In the genomic region with DNA sequence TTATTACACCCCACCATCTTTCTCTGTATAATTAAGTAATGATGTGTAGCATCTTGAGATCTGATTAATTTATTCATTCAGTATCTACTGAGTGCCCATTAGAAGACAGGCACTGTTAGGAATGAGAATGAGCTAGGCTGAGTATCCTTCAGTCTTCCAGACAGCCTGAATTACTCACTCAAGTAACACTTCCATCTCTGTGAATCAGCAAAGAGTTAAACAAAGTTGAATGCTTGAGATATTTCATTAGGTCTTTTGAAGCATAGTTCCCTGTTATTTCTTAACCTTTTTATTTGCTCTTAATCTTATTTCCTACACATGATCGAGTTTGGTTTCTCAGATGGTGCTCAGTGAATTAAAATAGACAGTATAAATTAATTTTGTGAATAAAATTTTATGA, we compare ENCODE assay signal across 25 cellular contexts.
DNase-seq lines count a peak whose midpoint lies in the region; ATAC-seq and TF ChIP-seq lines count a peak whose summit lies in the region.
"Had no signal": no experiment of that assay in that cellular context is flagged by ENCODE, and none has a peak within 500 bp of the region (broad histone marks: within the 10 kb centered on the region; RNA-seq: fewer than 3 reads in every experiment).

No MANE protein-coding gene starts in this region.

- H3K36me3 Mint-ChIP-seq in type B pancreatic cell: peaks cover 13% of the 10 kb centered on the region
- H3K36me3 Mint-ChIP-seq: activated naive CD4-positive, alpha-beta T cell treated with anti-CD3 and anti-CD28 coated beads, Interleukin-2, amount 50 U/mL, for 24 hours; natural killer cell treated with Interleukin-12 subunit alpha and Interleukin-12 subunit beta and Interleukin-15 and Interleukin-18, amount 100 ng/mL, for 72 hours had no signal

- H3K4me2 ChIP-seq in IMR-90 (ENCODE audit: low read depth, low read length): no peak overlapping the region

- no peak overlapping the region for H3K4ac ChIP-seq in IMR-90 (ENCODE audit: low read depth, low read length)

- H3K9me3 ChIP-seq in IMR-90 (ENCODE audit: control insufficient read depth, insufficient read depth, low read length) (no peaks in the 10 kb centered on the region), left lung (no peaks in the 10 kb centered on the region)
- H3K9me3 ChIP-seq: esophagus squamous epithelium, pancreas, right lobe of liver, upper lobe of right lung had no signal

- H3K27me3 ChIP-seq in IMR-90 (ENCODE audit: control insufficient read depth, insufficient read depth, low read length): no peaks in the 10 kb centered on the region
- H3K27me3 ChIP-seq in left lung: no peaks in the 10 kb centered on the region
- H3K27me3 ChIP-seq in H7 (ENCODE audit: control insufficient read depth, insufficient read depth, low read length): no peaks in the 10 kb centered on the region
- H3K27me3 ChIP-seq: esophagus squamous epithelium, pancreas, right lobe of liver, upper lobe of right lung had no signal

- H3K4me3 ChIP-seq in AG10803 (ENCODE audit: low read length) (no peak overlapping the region), IMR-90 (ENCODE audit: insufficient read depth, low read depth, low read length) (no peak overlapping the region), astrocyte of the spinal cord (ENCODE audit: low read depth, low read length) (no peak overlapping the region), left lung (no peak overlapping the region), H7 (ENCODE audit: insufficient read depth, low read depth, low read length) (no peak overlapping the region)
- H3K4me3 ChIP-seq: esophagus squamous epithelium, pancreas, right lobe of liver, SK-N-MC, upper lobe of right lung had no signal

- H3K36me3 ChIP-seq in IMR-90 (ENCODE audit: control insufficient read depth, insufficient read depth, low read length) (no peaks in the 10 kb centered on the region), left lung (no peaks in the 10 kb centered on the region), H7 (replicated peaks; ENCODE audit: control insufficient read depth, insufficient read depth, low read length) (no peaks in the 10 kb centered on the region)
- H3K36me3 ChIP-seq: esophagus squamous epithelium, pancreas, right lobe of liver, upper lobe of right lung had no signal

- no CpG with 5 or more reads among the region's 1 CpG for WGBS in IMR-90 (ENCODE audit: extremely low coverage in 2 of 2, insufficient read length in 1 of 2), 2 experiments

- POLR2A ChIA-PET in IMR-90 (lab: Charles Lee; ENCODE audit: unreplicated experiment): no interaction called here

- H4K20me1 ChIP-seq in IMR-90 (ENCODE audit: insufficient read depth, low read length): no peaks in the 10 kb centered on the region

- H3K56ac ChIP-seq in IMR-90 (ENCODE audit: extremely low read depth, insufficient read depth, low read length): no peak overlapping the region

- H3K79me1 ChIP-seq in IMR-90 (ENCODE audit: low read depth in 1 of 2, low read length in 2 of 2): no peaks in the 10 kb centered on the region

- H3K27me3 Mint-ChIP-seq in type B pancreatic cell: no peaks in the 10 kb centered on the region
- H3K27me3 Mint-ChIP-seq: natural killer cell treated with Interleukin-12 subunit alpha and Interleukin-12 subunit beta and Interleukin-15 and Interleukin-18, amount 100 ng/mL, for 72 hours had no signal

- no peak overlapping the region for H3K9ac ChIP-seq in IMR-90 (ENCODE audit: low read depth, low read length)

- H2BK20ac ChIP-seq in IMR-90 (ENCODE audit: low read depth, low read length): no peak overlapping the region

- no peak overlapping the region for H3K18ac ChIP-seq in IMR-90 (ENCODE audit: low read depth, low read length)

- H3K9me3 Mint-ChIP-seq in type B pancreatic cell: peaks cover 12% of the 10 kb centered on the region
- H3K9me3 Mint-ChIP-seq: activated naive CD4-positive, alpha-beta T cell treated with anti-CD3 and anti-CD28 coated beads, Interleukin-2, amount 50 U/mL, for 24 hours had no signal

- no peak overlapping the region for H4K91ac ChIP-seq in IMR-90 (ENCODE audit: insufficient read depth, low read depth, low read length)

- BruUV-seq in IMR-90 (replicated peaks; lab: Mats Ljungman, UMichigan): no TSS peak

- no peak overlapping the region for H2BK5ac ChIP-seq in IMR-90 (ENCODE audit: low read depth, low read length, poor library complexity, severe bottlenecking)

- H2AK9ac ChIP-seq in IMR-90 (replicated peaks; ENCODE audit: low read depth, low read length, poor library complexity): no peak overlapping the region

- dilution Hi-C loops in IMR-90 (cut with HindIII; ENCODE audit: low sequenced_read_pairs, unreplicated experiment): no loop called here

- CTCF ChIA-PET in IMR-90 (lab: Yijun Ruan, JAX): no interaction called here

- H3K27ac ChIP-seq in IMR-90 (ENCODE audit: insufficient read depth, low read length): no peak overlapping the region
- H3K27ac ChIP-seq in left lung: no peak overlapping the region
- H3K27ac ChIP-seq: esophagus squamous epithelium, pancreas, right lobe of liver, SK-N-MC, upper lobe of right lung had no signal

- H3K14ac ChIP-seq in IMR-90 (replicated peaks; ENCODE audit: low read depth, low read length): no peak overlapping the region

- no peak overlapping the region for H3K23ac ChIP-seq in IMR-90 (ENCODE audit: low read depth, low read length)

- intact Hi-C loops in IMR-90 (cut with micrococcal nuclease): no loop called here
- intact Hi-C loops in left lung (cut with DNase I): no loop called here
- intact Hi-C loops in sciatic nerve (cut with DNase I): no loop called here

- peaks cover 9% of the 10 kb centered on the region for H3K9me1 ChIP-seq in IMR-90 (ENCODE audit: insufficient read depth, low read length)

- TF ChIP-seq POLR2A in IMR-90 (IDR thresholded peaks at IDR 0.05; ENCODE audit: low read depth, low read length): no peak

- no peak overlapping the region for H2AFZ ChIP-seq in IMR-90 (replicated peaks; ENCODE audit: low read length, poor library complexity)

- ATAC-seq in IMR-90 (ENCODE audit: low read depth): peak; percentile 77
- peak; percentile 17 for ATAC-seq in left lung
- ATAC-seq in sciatic nerve: no peak
- ATAC-seq: left lobe of liver; natural killer cell treated with Interleukin-12 subunit alpha and Interleukin-12 subunit beta and Interleukin-15 and Interleukin-18, amount 100 ng/mL, for 72 hours; pancreas; right lobe of liver; upper lobe of right lung had no signal

- H2AK5ac ChIP-seq in IMR-90 (ENCODE audit: low read depth, low read length): no peak overlapping the region

- no peak for TF ChIP-seq RAD21 in IMR-90 (IDR thresholded peaks at IDR 0.05; ENCODE audit: low read length)

- no peak overlapping the region for H3K4me3 Mint-ChIP-seq in type B pancreatic cell
- H3K4me3 Mint-ChIP-seq: activated naive CD4-positive, alpha-beta T cell treated with anti-CD3 and anti-CD28 coated beads, Interleukin-2, amount 50 U/mL, for 24 hours; natural killer cell treated with Interleukin-12 subunit alpha and Interleukin-12 subunit beta and Interleukin-15 and Interleukin-18, amount 100 ng/mL, for 72 hours had no signal

- TF ChIP-seq CTCF in AG10803 (conservative IDR thresholded peaks at IDR 0.05; ENCODE audit: low read length) (no peak), IMR-90 (conservative IDR thresholded peaks at IDR 0.05; ENCODE audit: low read depth, low read length) (no peak), astrocyte of the spinal cord (IDR thresholded peaks at IDR 0.05; ENCODE audit: low read depth, low read length) (no peak), left lung (IDR thresholded peaks at IDR 0.05) (no peak), type B pancreatic cell (conservative IDR thresholded peaks at IDR 0.05) (no peak)

- H2BK120ac ChIP-seq in IMR-90 (ENCODE audit: low read depth, low read length): 0 out of 2 replicates have a peak overlapping the region, but pooled peaks have one; percentile 17

- peaks cover 8% of the 10 kb centered on the region; the same call in 1 of the 2 replicates for H3K4me1 ChIP-seq in IMR-90 (ENCODE audit: control insufficient read depth, insufficient read depth, low read length)
- no peaks in the 10 kb centered on the region for H3K4me1 ChIP-seq in left lung
- H3K4me1 ChIP-seq: esophagus squamous epithelium, pancreas, right lobe of liver, upper lobe of right lung had no signal

- H4K8ac ChIP-seq in IMR-90 (ENCODE audit: low read depth in 2 of 2, low read length in 2 of 2): no peak overlapping the region

- DNase-seq in AG10803 (ENCODE audit: low read depth) (peak; percentile 18), IMR-90 (peak; percentile 78), astrocyte of the spinal cord (ENCODE audit: low read depth, low spot score) (peak; percentile 36), left lung (no peak), H7 (no peak), sciatic nerve (ENCODE audit: low spot score) (no peak), type B pancreatic cell (ENCODE audit: extremely low spot score, unreplicated experiment) (no peak), epidermal melanocyte (ENCODE audit: insufficient read length, low spot score) (no peak)
- DNase-seq: activated CD4-positive, alpha-beta T cell treated with anti-CD3 and anti-CD28 coated beads, Interleukin-2, amount 50 U/mL, for 1 hour; DMS 273 treated with DMSO at 0.1 percent for 48 hours; effector memory CD4-positive, alpha-beta T cell; esophagus squamous epithelium; GF-D8; head of caudate nucleus; NCI-H1105; NCI-H2081; NCI-H446 treated with DMSO at 0.1 percent for 48 hours; NK-92 treated with Interleukin-12 subunit alpha and Interleukin-12 subunit beta, amount 100 ng/mL, for 24 hours; pancreas; right lobe of liver; upper lobe of right lung had no signal

- in situ Hi-C loops in IMR-90 (cut with MboI; ENCODE audit: low sequenced_read_pairs): no loop called here
- in situ Hi-C loops in astrocyte of the spinal cord (cut with HindIII; ENCODE audit: low sequenced_read_pairs): no loop called here

- H3K4me1 Mint-ChIP-seq in type B pancreatic cell (ENCODE audit: unreplicated experiment): peaks cover 19% of the 10 kb centered on the region
- H3K4me1 Mint-ChIP-seq: activated naive CD4-positive, alpha-beta T cell treated with anti-CD3 and anti-CD28 coated beads, Interleukin-2, amount 50 U/mL, for 24 hours had no signal

- H3K27ac Mint-ChIP-seq in type B pancreatic cell: no peak overlapping the region
- H3K27ac Mint-ChIP-seq: activated naive CD4-positive, alpha-beta T cell treated with anti-CD3 and anti-CD28 coated beads, Interleukin-2, amount 50 U/mL, for 24 hours; natural killer cell treated with Interleukin-12 subunit alpha and Interleukin-12 subunit beta and Interleukin-15 and Interleukin-18, amount 100 ng/mL, for 72 hours had no signal

- H4K5ac ChIP-seq in IMR-90 (ENCODE audit: low read depth, low read length): no peak overlapping the region

- no peak overlapping the region for H2BK15ac ChIP-seq in IMR-90 (ENCODE audit: low read depth, low read length)

TF ChIP-seq in IMR-90, 13 proteins besides CTCF, POLR2A, EP300 and RAD21:
- TF ChIP-seq USF2 (IDR thresholded peaks at IDR 0.05; ENCODE audit: low read depth, low read length) (no peak), FOS (IDR thresholded peaks at IDR 0.05; ENCODE audit: low read depth, low read length) (0 out of 2 replicates have a peak, but pooled peaks have one; percentile 6)

Comparison
In these comparisons a context has a peak if more than half of its experiments do, and no peak if none do; other contexts are left out.
1. DNase-seq: peak in AG10803 (single experiment), IMR-90 (single experiment) and astrocyte of the spinal cord (single experiment); none in left lung (0 of 2), H7 (single experiment), sciatic nerve (single experiment), type B pancreatic cell (single experiment) and epidermal melanocyte (single experiment).